In the genomic region with DNA sequence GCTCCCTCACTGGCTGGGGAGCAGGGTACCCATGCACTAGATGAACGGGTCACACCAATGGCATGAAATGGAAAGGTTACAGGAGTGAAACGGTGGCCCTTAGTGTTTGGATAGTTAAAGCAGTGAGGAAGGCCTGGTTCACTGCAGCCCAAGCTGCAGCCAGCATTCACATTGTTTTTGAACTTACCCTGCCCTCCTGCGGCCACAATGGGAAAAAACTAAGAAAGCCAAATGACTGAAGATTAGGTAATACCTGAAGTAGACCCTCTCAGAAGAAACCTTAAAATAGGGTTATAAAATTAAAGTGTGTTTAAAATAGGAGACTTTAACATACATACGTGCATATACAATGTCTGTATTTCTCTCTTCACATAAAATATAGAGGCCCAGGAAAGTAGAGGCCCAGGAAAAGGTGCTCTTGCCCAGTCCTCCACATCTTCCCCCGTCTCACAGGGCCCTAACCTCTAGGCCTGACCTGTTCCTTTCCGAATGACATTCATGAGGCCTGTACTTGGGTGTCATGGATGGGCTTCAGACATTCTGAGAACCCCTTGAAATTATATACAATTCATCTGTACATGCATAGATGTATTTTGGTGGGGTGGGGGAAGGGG, we compare ENCODE assay signal across 9 cellular contexts. TPM values are rescaled to one million over a fixed set of nuclear protein-coding genes. Genes with fewer than 3 reads are reported as not detected.
DNase-seq lines count a peak whose midpoint lies in the region; ATAC-seq and TF ChIP-seq lines count a peak whose summit lies in the region.
"Had no signal": no experiment of that assay in that cellular context is flagged by ENCODE, and none has a peak within 500 bp of the region (broad histone marks: within the 10 kb centered on the region; RNA-seq: fewer than 3 reads in every experiment).

No MANE protein-coding gene starts in this region.

- H3K27ac ChIP-seq in SJSA1 (no peak overlapping the region), parathyroid adenoma (no peak overlapping the region)

- H3K27ac Mint-ChIP-seq in activated naive CD4-positive, alpha-beta T cell treated with anti-CD3 and anti-CD28 coated beads for 36 hours = no peak overlapping the region
- H3K27ac Mint-ChIP-seq: activated naive CD8-positive, alpha-beta T cell had no signal

- peak overlapping the region; percentile 81 for H2AFZ ChIP-seq in parathyroid adenoma

- H3K4me3 Mint-ChIP-seq in activated naive CD4-positive, alpha-beta T cell treated with anti-CD3 and anti-CD28 coated beads for 36 hours = no peak overlapping the region
- H3K4me3 Mint-ChIP-seq: activated naive CD8-positive, alpha-beta T cell had no signal

- H3K4me2 ChIP-seq in parathyroid adenoma (ENCODE audit: low read length) = no peak overlapping the region

- no peak overlapping the region for H3K4me3 ChIP-seq in MG63
- H3K4me3 ChIP-seq in SJSA1 = no peak overlapping the region
- no peak overlapping the region for H3K4me3 ChIP-seq in parathyroid adenoma (ENCODE audit: low read depth, low read length)

- intact Hi-C loops in activated naive CD4-positive, alpha-beta T cell treated with anti-CD3 and anti-CD28 coated beads for 36 hours (cut with micrococcal nuclease) = loop anchor here (1.0 to 5.0 kb wide), 9 partner anchors 33 to 337 kb away; a partner anchor contains a TSS

- peak; percentile 65 for ATAC-seq in GM21619 (IDR thresholded peaks at IDR 0.05; ENCODE audit: unreplicated experiment)
- no peak for ATAC-seq in HG02938 (IDR thresholded peaks at IDR 0.05; ENCODE audit: unreplicated experiment)

- H3K9ac ChIP-seq in parathyroid adenoma = no peak overlapping the region

- no peaks in the 10 kb centered on the region for H3K36me3 Mint-ChIP-seq in activated naive CD4-positive, alpha-beta T cell treated with anti-CD3 and anti-CD28 coated beads for 36 hours (ENCODE audit: low read depth)
- H3K36me3 Mint-ChIP-seq: activated naive CD8-positive, alpha-beta T cell had no signal

- H3K27me3 ChIP-seq in MG63 (no peaks in the 10 kb centered on the region), SJSA1 (replicated peaks) (peaks cover 12% of the 10 kb centered on the region), parathyroid adenoma (ENCODE audit: control insufficient read depth, insufficient read depth, low read length) (no peaks in the 10 kb centered on the region)

- H3K9me3 Mint-ChIP-seq in activated naive CD4-positive, alpha-beta T cell treated with anti-CD3 and anti-CD28 coated beads for 36 hours = no peaks in the 10 kb centered on the region

- H3K4me1 ChIP-seq in SJSA1 (replicated peaks) = peaks cover 20% of the 10 kb centered on the region
- no peaks in the 10 kb centered on the region for H3K4me1 ChIP-seq in parathyroid adenoma

- H3K9me3 ChIP-seq in MG63 (no peaks in the 10 kb centered on the region), SJSA1 (replicated peaks) (no peaks in the 10 kb centered on the region), parathyroid adenoma (ENCODE audit: control insufficient read depth, low read length) (no peaks in the 10 kb centered on the region)

- CTCF ChIA-PET in activated naive CD4-positive, alpha-beta T cell treated with anti-CD3 and anti-CD28 coated beads for 36 hours (lab: Charles Lee) = interaction anchor here (0.6 to 8.6 kb wide), 38 partner anchors 8 to 338 kb away, joined by 3 to 144 read pairs (median 5); a partner anchor contains a TSS

- H3K79me2 ChIP-seq in parathyroid adenoma = no peaks in the 10 kb centered on the region

- H3K27me3 Mint-ChIP-seq in activated naive CD4-positive, alpha-beta T cell treated with anti-CD3 and anti-CD28 coated beads for 36 hours (ENCODE audit: low read depth) = peaks cover 9% of the 10 kb centered on the region

- H3K36me3 ChIP-seq in MG63 (no peaks in the 10 kb centered on the region), SJSA1 (no peaks in the 10 kb centered on the region), parathyroid adenoma (ENCODE audit: control insufficient read depth, insufficient read depth, low read length) (no peaks in the 10 kb centered on the region)

- peak; percentile 67 for TF ChIP-seq CTCF in parathyroid adenoma (IDR thresholded peaks at IDR 0.05)

- peaks cover 28% of the 10 kb centered on the region for H3K4me1 Mint-ChIP-seq in activated naive CD4-positive, alpha-beta T cell treated with anti-CD3 and anti-CD28 coated beads for 36 hours (ENCODE audit: low read depth)

- DNase-seq in DMS114 treated with DMSO at 0.1 percent for 48 hours (lab: John Stamatoyannopoulos, UW; ENCODE audit: unreplicated experiment) (peak; percentile 53), MG63 (peak; percentile 57), SJSA1 (ENCODE audit: low read depth in 1 of 2, low spot score in 2 of 2) (peak; percentile 56 to 57), glomerular visceral epithelial cell (ENCODE audit: extremely low spot score) (peak; percentile 72)
- peak; percentile 79 for DNase-seq in activated naive CD4-positive, alpha-beta T cell treated with anti-CD3 and anti-CD28 coated beads for 36 hours

RNA-seq across cellular contexts. Expression of a gene that starts 33.3 kb away (rescaled TPM):
- total RNA-seq in MG63 (2014; rRNA removed; shearing (Covaris generic); ENCODE audit: low replicate concordance) = 10.9 and 21.9 TPM in 2 replicates
- 13.6 and 14.4 TPM in 2 replicates for total RNA-seq in SJSA1 (2014; rRNA removed; shearing (Covaris generic))
- total RNA-seq in activated naive CD4-positive, alpha-beta T cell treated with anti-CD3 and anti-CD28 coated beads for 36 hours = 10 to 100 TPM; 12.3 to 13.2 TPM

RNA-seq across cellular contexts. Expression of a gene that starts 34.0 kb away (rescaled TPM):
- total RNA-seq in MG63 (2014; rRNA removed; shearing (Covaris generic); ENCODE audit: low replicate concordance) = 17.8 and 22.9 TPM in 2 replicates
- total RNA-seq in SJSA1 (2014; rRNA removed; shearing (Covaris generic)) = 10.4 and 14.8 TPM in 2 replicates
- total RNA-seq in activated naive CD4-positive, alpha-beta T cell treated with anti-CD3 and anti-CD28 coated beads for 36 hours = under 1 TPM; 0.35 to 0.41 TPM

RNA-seq across cellular contexts. Expression of a gene that starts 58.0 kb away (rescaled TPM):
- 49.9 and 53.9 TPM in 2 replicates for total RNA-seq in MG63 (2014; rRNA removed; shearing (Covaris generic); ENCODE audit: low replicate concordance)
- total RNA-seq in SJSA1 (2014; rRNA removed; shearing (Covaris generic)) = 28.3 and 36.8 TPM in 2 replicates
- total RNA-seq in activated naive CD4-positive, alpha-beta T cell treated with anti-CD3 and anti-CD28 coated beads for 36 hours = 10 to 100 TPM; 39.0 to 39.7 TPM

RNA-seq across cellular contexts. Expression of a gene that starts 58.3 kb away (rescaled TPM):
- 70.0 and 143 TPM in 2 replicates for total RNA-seq in MG63 (2014; rRNA removed; shearing (Covaris generic); ENCODE audit: low replicate concordance)
- 88.4 and 151 TPM in 2 replicates for total RNA-seq in SJSA1 (2014; rRNA removed; shearing (Covaris generic))
- total RNA-seq in activated naive CD4-positive, alpha-beta T cell treated with anti-CD3 and anti-CD28 coated beads for 36 hours = 10 to 100 TPM; 77.4 to 78.5 TPM
